Comparison of ENCODE assay signal across 8 cellular contexts in the genomic region with DNA sequence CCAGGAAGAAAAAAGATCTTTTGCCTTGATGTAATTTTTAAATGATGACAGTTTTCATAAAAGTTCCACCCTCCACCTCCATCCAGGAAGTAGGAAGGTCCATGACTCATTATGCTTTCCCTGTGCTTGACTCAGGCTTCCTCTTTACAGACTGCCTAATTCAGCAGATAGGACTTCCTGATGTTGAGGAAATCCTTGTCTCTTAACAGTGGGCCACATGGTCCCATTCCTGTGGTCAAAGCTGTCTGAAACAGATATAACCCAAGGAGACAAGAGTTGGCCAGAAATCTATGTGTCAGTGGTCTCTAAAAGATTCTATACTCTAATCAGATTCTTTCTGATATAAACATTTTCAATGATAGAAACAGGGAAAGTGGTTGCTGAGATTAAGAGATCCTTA.
A peak's percentile ranks its signal among the peaks of the same experiment; 100 is the strongest.
DNase-seq lines count a peak whose midpoint lies in the region; ATAC-seq and TF ChIP-seq lines count a peak whose summit lies in the region.

No MANE protein-coding gene starts in this region.

- H3K27me3 Mint-ChIP-seq in activated T-helper 2 cell treated with anti-CD3 and anti-CD28 coated beads, Interferon-gamma antibody, Interleukin-2, Interleukin-4, amounts not matched to agents 10 μg/mL and 5 μg/mL and 100 μg/mL, durations not matched to agents 14 hours and 24 hours and 36 hours (ENCODE audit: low read depth): no peaks in the 10 kb centered on the region

- no peaks in the 10 kb centered on the region for H3K36me3 ChIP-seq in subcutaneous abdominal adipose tissue (ENCODE audit: control insufficient read depth in 5 of 5, insufficient read depth in 5 of 5, low read length in 5 of 5)

- no peaks in the 10 kb centered on the region for H3K27me3 ChIP-seq in subcutaneous abdominal adipose tissue (ENCODE audit: control insufficient read depth in 5 of 5, insufficient read depth in 4 of 5, low read length in 5 of 5)

- no peaks in the 10 kb centered on the region for H3K9me3 Mint-ChIP-seq in activated T-helper 2 cell treated with anti-CD3 and anti-CD28 coated beads, Interferon-gamma antibody, Interleukin-2, Interleukin-4, amounts not matched to agents 10 μg/mL and 5 μg/mL and 100 μg/mL, durations not matched to agents 14 hours and 24 hours and 36 hours

- peak overlapping the region; percentile 60 for H3K27ac ChIP-seq in subcutaneous abdominal adipose tissue (ENCODE audit: low read depth, low read length)

- ATAC-seq in HG03159 (IDR thresholded peaks at IDR 0.05; ENCODE audit: unreplicated experiment) (no peak), GM21576 (IDR thresholded peaks at IDR 0.05; ENCODE audit: unreplicated experiment) (no peak), GM18909 (IDR thresholded peaks at IDR 0.05; ENCODE audit: poor library complexity, unreplicated experiment) (no peak)

- no peak overlapping the region for H3K4me3 ChIP-seq in AG09309 (ENCODE audit: control insufficient read depth, low read depth, low read length)
- H3K4me3 ChIP-seq in subcutaneous abdominal adipose tissue (ENCODE audit: low read depth in 1 of 5, low read length in 5 of 5): no peak overlapping the region

- no peak overlapping the region for H3K4me3 Mint-ChIP-seq in activated T-helper 2 cell treated with anti-CD3 and anti-CD28 coated beads, Interferon-gamma antibody, Interleukin-2, Interleukin-4, amounts not matched to agents 10 μg/mL and 5 μg/mL and 100 μg/mL, durations not matched to agents 14 hours and 24 hours and 36 hours (ENCODE audit: low read depth)

- TF ChIP-seq CTCF in AG09309 (IDR thresholded peaks at IDR 0.05; ENCODE audit: control insufficient read depth, insufficient read depth, low read depth, low read length, missing control alignments): no peak

- H3K9me3 ChIP-seq in subcutaneous abdominal adipose tissue (ENCODE audit: control insufficient read depth in 5 of 5, low read length in 5 of 5): peaks cover 0 to 5% (median 0%) of the 10 kb centered on the region in 5 donors

- H3K9ac ChIP-seq in subcutaneous abdominal adipose tissue (ENCODE audit: low read length in 5 of 5): no peak overlapping the region

- intact Hi-C loops in activated T-helper 2 cell treated with anti-CD3 and anti-CD28 coated beads, Interferon-gamma antibody, Interleukin-2, Interleukin-4, amounts not matched to agents 10 μg/mL and 5 μg/mL and 100 μg/mL, durations not matched to agents 14 hours and 24 hours and 36 hours (cut with micrococcal nuclease): no loop called here

- peaks cover 7% of the 10 kb centered on the region for H3K4me1 Mint-ChIP-seq in activated T-helper 2 cell treated with anti-CD3 and anti-CD28 coated beads, Interferon-gamma antibody, Interleukin-2, Interleukin-4, amounts not matched to agents 10 μg/mL and 5 μg/mL and 100 μg/mL, durations not matched to agents 14 hours and 24 hours and 36 hours (ENCODE audit: low read depth)

- peaks cover 0 to 4% (median 0%) of the 10 kb centered on the region in 5 donors for H3K4me1 ChIP-seq in subcutaneous abdominal adipose tissue (ENCODE audit: control insufficient read depth in 5 of 5, insufficient read depth in 5 of 5, low read length in 5 of 5)

- DNase-seq in AG09309 (ENCODE audit: low read depth): peak; percentile 16
- peak; percentile 89 for DNase-seq in HS-5 (ENCODE audit: low read depth)
- no peak for DNase-seq in activated T-helper 2 cell treated with anti-CD3 and anti-CD28 coated beads, Interferon-gamma antibody, Interleukin-2, Interleukin-4, amounts not matched to agents 10 μg/mL and 5 μg/mL and 100 μg/mL, durations not matched to agents 14 hours and 24 hours and 36 hours (ENCODE audit: low spot score)
- peak; percentile 17 for DNase-seq in iPS-NIHi7 (ENCODE audit: extremely low spot score)

- peaks cover 3% of the 10 kb centered on the region for H3K36me3 Mint-ChIP-seq in activated T-helper 2 cell treated with anti-CD3 and anti-CD28 coated beads, Interferon-gamma antibody, Interleukin-2, Interleukin-4, amounts not matched to agents 10 μg/mL and 5 μg/mL and 100 μg/mL, durations not matched to agents 14 hours and 24 hours and 36 hours (ENCODE audit: low read depth)

- H3K27ac Mint-ChIP-seq in activated T-helper 2 cell treated with anti-CD3 and anti-CD28 coated beads, Interferon-gamma antibody, Interleukin-2, Interleukin-4, amounts not matched to agents 10 μg/mL and 5 μg/mL and 100 μg/mL, durations not matched to agents 14 hours and 24 hours and 36 hours: peak overlapping the region; percentile 29
